29 cellular contexts compared by ENCODE assay signal in the genomic region with DNA sequence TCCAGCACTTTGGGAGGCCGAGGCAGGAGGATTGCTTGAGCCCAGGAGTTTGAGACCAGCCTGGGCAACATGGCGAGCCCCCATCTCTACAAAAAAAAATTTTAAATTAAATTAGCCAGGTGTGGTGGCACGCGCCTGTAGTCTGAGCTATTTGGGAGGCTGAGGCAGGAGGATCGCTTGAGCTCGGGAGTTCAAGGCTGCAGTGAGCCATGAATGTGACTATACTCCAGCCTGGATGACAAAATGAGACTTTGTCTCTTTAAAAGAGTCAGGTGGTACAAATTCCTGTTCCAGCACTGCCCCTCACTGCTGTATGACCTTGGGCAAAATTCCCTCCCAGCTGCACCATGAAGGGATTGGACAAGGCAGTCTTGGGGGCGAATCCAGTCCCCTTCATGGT. TPM values are rescaled to one million over a fixed set of nuclear protein-coding genes. Genes with fewer than 3 reads are reported as not detected.
"Had no signal": no experiment of that assay in that cellular context is flagged by ENCODE, and none has a peak within 500 bp of the region (broad histone marks: within the 10 kb centered on the region; RNA-seq: fewer than 3 reads in every experiment).

No MANE protein-coding gene starts in this region.

- H3K27me3 ChIP-seq: stomach, suprapubic skin, testis, thyroid gland, tibial artery, tibial nerve, transverse colon, upper lobe of left lung, upper lobe of right lung, uterus, vagina had no signal

- H3K4me3 ChIP-seq: stomach, suprapubic skin, testis, thoracic aorta, thyroid gland, tibial artery, tibial nerve, transverse colon, upper lobe of left lung, upper lobe of right lung, uterus, vagina had no signal

- H3K9me3 ChIP-seq: stomach, suprapubic skin, testis, thoracic aorta, thyroid gland, tibial artery, tibial nerve, transverse colon, upper lobe of left lung, upper lobe of right lung, uterus, vagina had no signal

- DNase-seq: stimulated activated CD4-positive, alpha-beta T cell treated with anti-CD3 and anti-CD28 coated beads, Interleukin-2, amount 100 ng/mL, for 48 hours; stimulated activated CD4-positive, alpha-beta T cell treated with anti-CD3 and anti-CD28 coated beads, Interleukin-4, amount 100 ng/mL, for 1 hour; stimulated activated CD4-positive, alpha-beta T cell treated with anti-CD3 and anti-CD28 coated beads, Interleukin-4, amount 100 ng/mL, for 24 hours; stimulated activated CD4-positive, alpha-beta T cell treated with anti-CD3 and anti-CD28 coated beads, Interleukin-4, amount 100 ng/mL, for 4 hours; stimulated activated CD8-positive, alpha-beta memory T cell treated with anti-CD3 and anti-CD28 coated beads, Interleukin-4, amount 100 ng/mL, for 48 hours; stimulated activated naive B cell treated with anti-CD40 and anti-IgM and Interleukin-4, amounts not matched to agents 10 μg/mL and 1 μg/mL and 100 μg/mL, for 72 hours; stimulated activated naive CD4-positive, alpha-beta T cell; stimulated activated naive CD4-positive, alpha-beta T cell treated with Interleukin-2 at 50 U/mL for 16 hours; stimulated activated naive CD8-positive, alpha-beta T cell treated with anti-CD3 and anti-CD28 coated beads, Interleukin-15, amount 100 ng/mL, for 72 hours; stimulated activated naive CD8-positive, alpha-beta T cell treated with anti-CD3 and anti-CD28 coated beads, Interleukin-15, Interleukin-2, amounts not matched to agents 100 U/mL and 50 U/mL, for 24 hours; stomach; substantia nigra; testis; thyroid gland; tibial artery; transverse colon; trophoblast cell; upper lobe of left lung; upper lobe of right lung; uterus had no signal

- ATAC-seq: stimulated activated effector memory CD8-positive, alpha-beta T cell treated with anti-CD3 and anti-CD28 coated beads, Interleukin-12 subunit alpha, Interleukin-12 subunit beta, amount 100 ng/mL, for 72 hours; stimulated activated memory B cell treated with anti-CD40 and anti-IgM and Interleukin-4, amounts not matched to agents 10 μg/mL and 1 μg/mL and 100 μg/mL, for 72 hours; stimulated activated naive B cell treated with anti-CD40 and anti-IgM and Interleukin-4, amounts not matched to agents 10 μg/mL and 1 μg/mL and 100 μg/mL, for 72 hours; stimulated activated naive CD8-positive, alpha-beta T cell treated with anti-CD3 and anti-CD28 coated beads, Interleukin-15, amount 100 ng/mL, for 72 hours; stimulated activated naive CD8-positive, alpha-beta T cell treated with anti-CD3 and anti-CD28 coated beads, Interleukin-15, Interleukin-2, amounts not matched to agents 100 U/mL and 50 U/mL, for 24 hours; upper lobe of right lung had no signal

- H3K4me1 ChIP-seq: tibial artery, transverse colon, upper lobe of right lung, uterus, vagina had no signal

- H3K27ac ChIP-seq: stomach, suprapubic skin, testis, thoracic aorta, thyroid gland, tibial artery, tibial nerve, transverse colon, upper lobe of left lung, upper lobe of right lung, uterus, vagina had no signal

- H3K36me3 ChIP-seq: transverse colon, uterus, vagina had no signal

- FAIRE-seq: urothelium cell line had no signal

RNA-seq across cellular contexts. Expression of gene ASIP, which starts 33.5 kb away (rescaled TPM):
- total RNA-seq: stomach, suprapubic skin, temporal lobe, thoracic aorta, thyroid gland, transverse colon, upper lobe of right lung, urinary bladder, uterus, vagina had no signal
